ENCODE assay signal across 27 cellular contexts in genomic region chr2:82652117-82652516, GRCh38.
"Had no signal": no experiment of that assay in that cellular context is flagged by ENCODE, and none has a peak within 500 bp of the region (broad histone marks: within the 10 kb centered on the region; RNA-seq: fewer than 3 reads in every experiment).

No MANE protein-coding gene starts in this region.

- DNase-seq: activated CD4-positive, alpha-beta memory T cell treated with anti-CD3 and anti-CD28 coated beads for 36 hours; activated CD4-positive, alpha-beta T cell treated with anti-CD3 and anti-CD28 coated beads for 36 hours; activated CD4-positive, alpha-beta T cell treated with anti-CD3 and anti-CD28 coated beads, Interleukin-2, amount 10 ng/mL, durations not matched to agents 24 days and 14 days; activated CD4-positive, CD25-positive, alpha-beta regulatory T cell; activated CD4-positive, CD25-positive, alpha-beta regulatory T cell treated with anti-CD3 and anti-CD28 coated beads, Interleukin-2, amount 50 U/mL, for 72 hours; activated CD8-positive, alpha-beta memory T cell treated with anti-CD3 and anti-CD28 coated beads, Interleukin-2, amount 10 ng/mL, durations not matched to agents 7 days and 5 days; activated CD8-positive, alpha-beta memory T cell treated with anti-CD3 and anti-CD28 coated beads, Interleukin-2, amount 50 U/mL, for 4 hours; activated CD8-positive, alpha-beta T cell treated with anti-CD3 and anti-CD28 coated beads, Interleukin-2, amount 10 ng/mL, durations not matched to agents 7 days and 5 days; activated effector memory CD4-positive, alpha-beta T cell treated with anti-CD3 and anti-CD28 coated beads, Interleukin-2, amount 50 U/mL, for 16 hours; activated naive CD4-positive, alpha-beta T cell treated with anti-CD3 and anti-CD28 coated beads, Interleukin-2, amount 10 ng/mL, durations not matched to agents 7 days and 5 days; activated naive CD8-positive, alpha-beta T cell treated with anti-CD3 and anti-CD28 coated beads, Interleukin-2, amount 10 ng/mL, durations not matched to agents 7 days and 5 days; activated T-cell treated with anti-CD3 and anti-CD28 coated beads, Interleukin-2, amount 50 U/mL, for 1 hour; activated T-cell treated with anti-CD3 and anti-CD28 coated beads, Interleukin-2, amount 50 U/mL, for 48 hours; central memory CD4-positive, alpha-beta T cell; cerebellar nuclear complex; colonic mucosa; effector CD8-positive, alpha-beta T cell; esophagus squamous epithelium; foreskin melanocyte; heart right ventricle; T1000 had no signal

- H3K27ac ChIP-seq: ascending aorta, breast epithelium, cardiac muscle cell, colonic mucosa, epithelial cell of prostate, esophagus squamous epithelium, gastroesophageal sphincter, heart right ventricle, hepatocyte had no signal
